ENCODE assay signal across 8 cellular contexts in the genomic region with DNA sequence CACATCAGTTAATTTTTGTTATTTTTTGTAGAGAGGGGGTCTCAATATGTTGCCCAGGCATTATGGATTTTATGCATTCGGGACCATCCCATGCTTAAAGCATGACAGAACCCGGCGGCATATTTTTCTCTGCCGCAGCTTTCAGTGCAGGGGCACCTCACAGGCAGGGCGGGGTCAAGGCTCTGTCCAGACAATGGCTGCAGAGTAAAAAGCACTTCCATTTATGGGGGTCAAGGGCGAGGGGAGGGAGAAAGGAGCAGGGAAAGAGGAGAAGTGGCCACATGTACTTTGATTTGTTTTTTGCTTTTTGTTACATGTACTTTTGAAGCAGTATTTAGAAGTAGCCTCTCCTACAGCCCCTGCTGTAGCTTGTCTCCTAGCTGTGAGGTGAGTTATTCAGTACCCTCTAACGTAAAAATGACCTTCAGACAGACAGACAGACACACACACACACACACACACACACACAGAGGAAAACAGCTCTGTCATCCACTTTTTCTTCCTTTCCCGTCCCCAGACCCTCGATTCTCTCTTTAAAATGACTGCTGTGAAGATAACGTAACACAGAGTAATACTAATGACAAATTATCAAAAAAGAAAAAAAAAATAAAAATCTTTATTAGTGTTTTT. TPM values are rescaled to one million over a fixed set of nuclear protein-coding genes. Genes with fewer than 3 reads are reported as not detected.
DNase-seq lines count a peak whose midpoint lies in the region; ATAC-seq and TF ChIP-seq lines count a peak whose summit lies in the region.

No MANE protein-coding gene starts in this region.

- H3K9me2 ChIP-seq in HCT116 (ENCODE audit: insufficient read depth), result no peaks in the 10 kb centered on the region

- intact Hi-C loops in HCT116 (cut with micrococcal nuclease), result no loop called here

- CTCF ChIA-PET in HCT116 (lab: Charles Lee) (interaction anchor here (1.5 to 2.1 kb wide), 2 partner anchors 16 to 22 kb away, joined by 3 to 7 read pairs; partner anchors contain the start of gene COIL), WTC11 (lab: Charles Lee) (interaction anchor here (1.0 to 3.4 kb wide), 2 partner anchors 16 to 33 kb away, joined by 8 to 15 read pairs; partner anchors contain the start of gene COIL)

- H3K9me3 ChIP-seq in HCT116 (ENCODE audit: control insufficient read depth in 1 of 2, insufficient read depth in 1 of 2, low read depth in 1 of 2, low read length in 2 of 2), result no peaks in the 10 kb centered on the region
- no peaks in the 10 kb centered on the region for H3K9me3 ChIP-seq in cardiac muscle cell (ENCODE audit: low read depth)

- peak overlapping the region; percentile 88 for H3K4me3 Mint-ChIP-seq in WTC11

- H4K20me1 ChIP-seq in HCT116 (ENCODE audit: insufficient read depth), result no peaks in the 10 kb centered on the region

- H3K27ac ChIP-seq in HCT116 (ENCODE audit: low read depth, low read length) (no peak overlapping the region), cardiac muscle cell (no peak overlapping the region)

- no peak for DNase-seq in HCT116 (ENCODE audit: low read depth, low spot score)
- no peak for DNase-seq in WTC11 (ENCODE audit: low spot score)
- peak; percentile 16 to 47 for DNase-seq in cardiac muscle cell (ENCODE audit: low read depth in 1 of 2, low spot score in 1 of 2)
- DNase-seq in skeletal muscle cell (ENCODE audit: low read depth), result no peak
- DNase-seq in DMS153 (lab: John Stamatoyannopoulos, UW), result no peak
- no peak for DNase-seq in cerebellar nuclear complex (lab: John Stamatoyannopoulos, UW)

- no peak overlapping the region for H3K27ac Mint-ChIP-seq in WTC11

- ATAC-seq in HCT116 (no peak), WTC11 (no peak), GM21390 (IDR thresholded peaks at IDR 0.05; ENCODE audit: unreplicated experiment) (no peak), HG03342 (IDR thresholded peaks at IDR 0.05; ENCODE audit: unreplicated experiment) (no peak)

- H3K27me3 ChIP-seq in HCT116 (ENCODE audit: insufficient read depth, low read length) (no peaks in the 10 kb centered on the region), cardiac muscle cell (no peaks in the 10 kb centered on the region)

- H3K9me3 Mint-ChIP-seq in WTC11, result peaks cover 19% of the 10 kb centered on the region

- H3K9ac ChIP-seq in HCT116 (ENCODE audit: low read length), result no peak overlapping the region

- POLR2A ChIA-PET in HCT116 (lab: Charles Lee) (interaction anchor here (0.6 to 2.5 kb wide), 5 partner anchors 10 to 193 kb away, joined by 4 to 11 read pairs (median 8); partner anchors contain the start of genes COIL and TRIM25), WTC11 (lab: Charles Lee) (no interaction called here)

- peaks cover 8 to 14% of the 10 kb centered on the region in 2 experiments; a peak in 3 of 4 replicates for H3K4me1 ChIP-seq in HCT116 (ENCODE audit: control insufficient read depth in 1 of 2, insufficient read depth in 2 of 2, low read length in 2 of 2)
- peaks cover 8% of the 10 kb centered on the region for H3K4me1 ChIP-seq in cardiac muscle cell (ENCODE audit: low read depth)

- H3K4me1 Mint-ChIP-seq in WTC11, result peaks cover 48% of the 10 kb centered on the region

- H3K36me3 Mint-ChIP-seq in WTC11, result peaks cover 13% of the 10 kb centered on the region

- peak overlapping the region; percentile 95; the same call in 1 of the 2 replicates for H3K4me2 ChIP-seq in HCT116 (ENCODE audit: low read length)

- BruUV-seq in HCT116 (replicated peaks; lab: Mats Ljungman, UMichigan), result no TSS peak

- no peaks in the 10 kb centered on the region for H3K36me3 ChIP-seq in HCT116 (ENCODE audit: control insufficient read depth in 1 of 2, insufficient read depth in 2 of 2, low read length in 2 of 2)
- H3K36me3 ChIP-seq in cardiac muscle cell, result no peaks in the 10 kb centered on the region

- H2AFZ ChIP-seq in HCT116 (ENCODE audit: low read depth, low read length, poor library complexity, severe bottlenecking), result peak overlapping the region; percentile 97

- no peak for TF ChIP-seq CTCF in HCT116 (IDR thresholded peaks at IDR 0.05 in 2 of 3, conservative IDR thresholded peaks at IDR 0.05 in 1 of 3; ENCODE audit: borderline replicate concordance in 1 of 3, insufficient read depth in 1 of 3, low read depth in 2 of 3, low read length in 2 of 3)
- TF ChIP-seq CTCF in WTC11 (IDR thresholded peaks at IDR 0.05), result no peak
- no peak for TF ChIP-seq CTCF in cardiac muscle cell (IDR thresholded peaks at IDR 0.05; ENCODE audit: low read depth, low read length)

- RAD21 ChIA-PET in HCT116 (lab: Charles Lee; ENCODE audit: low non-redundant PET in 1 of 2, low total read pairs in 2 of 2, uncharacterized antibody in 2 of 2, unreplicated experiment in 2 of 2), result no interaction called here

- no peak for TF ChIP-seq RAD21 in HCT116 (IDR thresholded peaks at IDR 0.05; ENCODE audit: low read depth)

- no peaks in the 10 kb centered on the region for H3K27me3 Mint-ChIP-seq in WTC11 (ENCODE audit: low read depth)

- TF ChIP-seq POLR2A in HCT116 (IDR thresholded peaks at IDR 0.05; ENCODE audit: borderline replicate concordance, extremely low read depth, insufficient read depth, insufficient read length), result no peak

- H3K79me2 ChIP-seq in HCT116 (ENCODE audit: insufficient read depth, low read length), result no peaks in the 10 kb centered on the region

- peak overlapping the region in 1 of 2 experiments; percentile 74; a peak in 1 of 4 replicates for H3K4me3 ChIP-seq in HCT116 (replicated peaks in 1 of 2; ENCODE audit: low read depth in 1 of 2, low read length in 2 of 2)
- peak overlapping the region; percentile 38 for H3K4me3 ChIP-seq in cardiac muscle cell
- peak overlapping the region; percentile 65 for H3K4me3 ChIP-seq in skeletal muscle cell (ENCODE audit: low read depth, low read length)

TF ChIP-seq in HCT116, 20 proteins besides CTCF, POLR2A, EP300 and RAD21 (continues in another document):
- no peak for TF ChIP-seq SP1 (IDR thresholded peaks at IDR 0.05; ENCODE audit: low read depth)
- no peak for TF ChIP-seq YY1 (IDR thresholded peaks at IDR 0.05; ENCODE audit: extremely low read depth, insufficient replicate concordance, low read depth, low read length)
- TF ChIP-seq TCF7L2 (IDR thresholded peaks at IDR 0.05; ENCODE audit: borderline replicate concordance, extremely low read depth, insufficient read depth, insufficient read length), result no peak
- no peak for TF ChIP-seq ZNF274 (IDR thresholded peaks at IDR 0.05; ENCODE audit: low read depth, low read length)
- TF ChIP-seq CEBPB (IDR thresholded peaks at IDR 0.05; ENCODE audit: low read depth), result no peak
- no peak for TF ChIP-seq SIN3A (IDR thresholded peaks at IDR 0.05; ENCODE audit: low read depth)
- TF ChIP-seq ELF1 (IDR thresholded peaks at IDR 0.05; ENCODE audit: borderline replicate concordance, low read depth), result no peak
- TF ChIP-seq, protein P1, sequence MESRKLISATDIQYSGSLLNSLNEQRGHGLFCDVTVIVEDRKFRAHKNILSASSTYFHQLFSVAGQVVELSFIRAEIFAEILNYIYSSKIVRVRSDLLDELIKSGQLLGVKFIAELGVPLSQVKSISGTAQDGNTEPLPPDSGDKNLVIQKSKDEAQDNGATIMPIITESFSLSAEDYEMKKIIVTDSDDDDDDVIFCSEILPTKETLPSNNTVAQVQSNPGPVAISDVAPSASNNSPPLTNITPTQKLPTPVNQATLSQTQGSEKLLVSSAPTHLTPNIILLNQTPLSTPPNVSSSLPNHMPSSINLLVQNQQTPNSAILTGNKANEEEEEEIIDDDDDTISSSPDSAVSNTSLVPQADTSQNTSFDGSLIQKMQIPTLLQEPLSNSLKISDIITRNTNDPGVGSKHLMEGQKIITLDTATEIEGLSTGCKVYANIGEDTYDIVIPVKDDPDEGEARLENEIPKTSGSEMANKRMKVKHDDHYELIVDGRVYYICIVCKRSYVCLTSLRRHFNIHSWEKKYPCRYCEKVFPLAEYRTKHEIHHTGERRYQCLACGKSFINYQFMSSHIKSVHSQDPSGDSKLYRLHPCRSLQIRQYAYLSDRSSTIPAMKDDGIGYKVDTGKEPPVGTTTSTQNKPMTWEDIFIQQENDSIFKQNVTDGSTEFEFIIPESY (IDR thresholded peaks at IDR 0.05; ENCODE audit: extremely low read depth, insufficient replicate concordance, low read length), result no peak

TF ChIP-seq in WTC11, 78 proteins besides CTCF, POLR2A, EP300 and RAD21 (continues in another document):
- TF ChIP-seq NFYB (CRISPR knock-in tag; conservative IDR thresholded peaks at IDR 0.05; ENCODE audit: low read depth) (no peak), SOX15 (CRISPR knock-in tag; IDR thresholded peaks at IDR 0.05) (no peak), PREB (CRISPR knock-in tag; IDR thresholded peaks at IDR 0.05; ENCODE audit: borderline replicate concordance) (no peak), ATF1 (CRISPR knock-in tag; IDR thresholded peaks at IDR 0.05) (no peak)
- TF ChIP-seq, protein P2, sequence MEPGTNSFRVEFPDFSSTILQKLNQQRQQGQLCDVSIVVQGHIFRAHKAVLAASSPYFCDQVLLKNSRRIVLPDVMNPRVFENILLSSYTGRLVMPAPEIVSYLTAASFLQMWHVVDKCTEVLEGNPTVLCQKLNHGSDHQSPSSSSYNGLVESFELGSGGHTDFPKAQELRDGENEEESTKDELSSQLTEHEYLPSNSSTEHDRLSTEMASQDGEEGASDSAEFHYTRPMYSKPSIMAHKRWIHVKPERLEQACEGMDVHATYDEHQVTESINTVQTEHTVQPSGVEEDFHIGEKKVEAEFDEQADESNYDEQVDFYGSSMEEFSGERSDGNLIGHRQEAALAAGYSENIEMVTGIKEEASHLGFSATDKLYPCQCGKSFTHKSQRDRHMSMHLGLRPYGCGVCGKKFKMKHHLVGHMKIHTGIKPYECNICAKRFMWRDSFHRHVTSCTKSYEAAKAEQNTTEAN (CRISPR knock-in tag; IDR thresholded peaks at IDR 0.05), result no peak

RNA-seq across cellular contexts. Expression of gene SCPEP1, which starts 0.9 kb away (rescaled TPM):
- total RNA-seq in HCT116 (2021; ENCODE audit: unreplicated experiment) (28.3 TPM), WTC11 (2021) (41.3 to 49.3 TPM (median 43.1 TPM) in 3 replicates), cardiac muscle cell (25.9 and 41.9 TPM in 2 replicates)
- polyA plus RNA-seq in HCT116 (2012), result 17.0 and 20.0 TPM in 2 replicates
- polyA plus RNA-seq in cardiac muscle cell, result 40.2 and 50.5 TPM in 2 replicates

RNA-seq across cellular contexts. Expression of gene COIL, which starts 16.2 kb away (rescaled TPM):
- total RNA-seq in HCT116 (2021; ENCODE audit: unreplicated experiment), result 31.2 TPM
- 11.4 and 14.6 TPM in 2 replicates for polyA plus RNA-seq in HCT116 (2012)
- 22.6 to 23.5 TPM (median 23.4 TPM) in 3 replicates for total RNA-seq in WTC11 (2021)
- 17.2 and 19.9 TPM in 2 replicates for total RNA-seq in cardiac muscle cell
- 16.3 and 23.3 TPM in 2 replicates for polyA plus RNA-seq in cardiac muscle cell

Comparison
In these comparisons a context has a peak if more than half of its experiments do, and no peak if none do; other contexts are left out.
1. DNase-seq: peak in cardiac muscle cell (2 of 2); none in HCT116 (single experiment), WTC11 (single experiment), skeletal muscle cell (single experiment), DMS153 (single experiment) and cerebellar nuclear complex (0 of 2).